21 cellular contexts compared by ENCODE assay signal in genomic region chr1:201427923-201428322, GRCh38. TPM values are rescaled to one million over a fixed set of nuclear protein-coding genes. Genes with fewer than 3 reads are reported as not detected.
DNase-seq lines count a peak whose midpoint lies in the region; ATAC-seq and TF ChIP-seq lines count a peak whose summit lies in the region.
"Had no signal": no experiment of that assay in that cellular context is flagged by ENCODE, and none has a peak within 500 bp of the region (broad histone marks: within the 10 kb centered on the region; RNA-seq: fewer than 3 reads in every experiment).

No MANE protein-coding gene starts in this region.

- peaks cover 0 to 1% of the 10 kb centered on the region in 2 donors for H3K4me1 Mint-ChIP-seq in effector memory CD8-positive, alpha-beta T cell (ENCODE audit: low read depth in 2 of 2)
- H3K4me1 Mint-ChIP-seq: CD4-positive, alpha-beta memory T cell had no signal

- H3K36me3 ChIP-seq in left lung (no peaks in the 10 kb centered on the region), upper lobe of right lung (no peaks in the 10 kb centered on the region), MG63 (no peaks in the 10 kb centered on the region)

- no peak overlapping the region for H3K4me3 ChIP-seq in left lung
- no peak overlapping the region for H3K4me3 ChIP-seq in upper lobe of right lung
- no peak overlapping the region for H3K4me3 ChIP-seq in MG63

- no peak for TF ChIP-seq CTCF in left lung (IDR thresholded peaks at IDR 0.05)
- no peak for TF ChIP-seq CTCF in upper lobe of right lung (IDR thresholded peaks at IDR 0.05)

- no peak overlapping the region for H3K27ac Mint-ChIP-seq in effector memory CD8-positive, alpha-beta T cell
- H3K27ac Mint-ChIP-seq: CD4-positive, alpha-beta memory T cell had no signal

- H3K9me3 Mint-ChIP-seq in effector memory CD8-positive, alpha-beta T cell, result no peaks in the 10 kb centered on the region
- H3K9me3 Mint-ChIP-seq: CD4-positive, alpha-beta memory T cell had no signal

- H3K4me1 ChIP-seq in left lung (no peaks in the 10 kb centered on the region), upper lobe of right lung (no peaks in the 10 kb centered on the region)

- H3K27ac ChIP-seq in left lung (no peak overlapping the region), upper lobe of right lung (no peak overlapping the region)

- DNase-seq in activated effector memory CD4-positive, alpha-beta T cell treated with anti-CD3 and anti-CD28 coated beads, Interleukin-2, amount 50 U/mL, for 16 hours, result peak; percentile 54
- no peak for DNase-seq in activated effector memory CD4-positive, alpha-beta T cell treated with Interleukin-2 at 50 U/mL for 16 hours
- peak; percentile 81 for DNase-seq in SKM-1 (lab: John Stamatoyannopoulos, UW; ENCODE audit: unreplicated experiment)
- no peak for DNase-seq in left lung
- DNase-seq in upper lobe of right lung, result no peak
- no peak for DNase-seq in activated CD4-positive, alpha-beta T cell treated with anti-CD3 and anti-CD28 coated beads for 4 hours
- DNase-seq in MG63, result no peak
- no peak for DNase-seq in effector memory CD8-positive, alpha-beta T cell
- DNase-seq: Calu3; CD4-positive, alpha-beta memory T cell; DMS53; GOT3; NCI-H1436; NCI-H2029; NCI-H345; NCI-H526; SHP77 had no signal

- H3K36me3 Mint-ChIP-seq in effector memory CD8-positive, alpha-beta T cell (ENCODE audit: insufficient read depth), result no peaks in the 10 kb centered on the region
- H3K36me3 Mint-ChIP-seq: CD4-positive, alpha-beta memory T cell had no signal

- H3K27me3 ChIP-seq in left lung (no peaks in the 10 kb centered on the region), upper lobe of right lung (no peaks in the 10 kb centered on the region), MG63 (no peaks in the 10 kb centered on the region)

- H3K27me3 Mint-ChIP-seq in effector memory CD8-positive, alpha-beta T cell, result peaks cover 25 to 37% of the 10 kb centered on the region in 2 donors

- intact Hi-C loops in left lung (cut with DNase I), result no loop called here
- intact Hi-C loops in upper lobe of right lung (cut with DNase I), result no loop called here

- no peak overlapping the region for H3K4me3 Mint-ChIP-seq in effector memory CD8-positive, alpha-beta T cell
- H3K4me3 Mint-ChIP-seq: CD4-positive, alpha-beta memory T cell had no signal

- peak; percentile 20 for ATAC-seq in left lung
- peak; percentile 41 for ATAC-seq in upper lobe of right lung
- ATAC-seq in effector memory CD8-positive, alpha-beta T cell (replicated peaks), result no peak
- ATAC-seq: HCT116, SK-N-SH treated with all-trans-retinoic acid at 6 μM for 48 hours had no signal

- no peaks in the 10 kb centered on the region for H3K9me3 ChIP-seq in left lung
- no peaks in the 10 kb centered on the region for H3K9me3 ChIP-seq in upper lobe of right lung
- no peaks in the 10 kb centered on the region for H3K9me3 ChIP-seq in MG63

RNA-seq across cellular contexts. Expression of gene TNNI1, which starts 6.4 kb away (rescaled TPM):
- under 1 TPM in 1 of 2 donors, not detected in 1; 0.38 TPM for total RNA-seq in left lung
- 0.49 TPM for total RNA-seq in upper lobe of right lung
- not detected in 2 replicates for total RNA-seq in MG63 (2014; rRNA removed; shearing (Covaris generic); ENCODE audit: low replicate concordance)
- total RNA-seq: A172; Calu3; CD4-positive, alpha-beta memory T cell had no signal

RNA-seq across cellular contexts. Expression of gene LAD1, which starts 28.8 kb away (rescaled TPM):
- total RNA-seq in left lung (10 to 100 TPM; 20.1 to 37.6 TPM), upper lobe of right lung (42.6 TPM)
- total RNA-seq in MG63 (2014; rRNA removed; shearing (Covaris generic); ENCODE audit: low replicate concordance), result not detected in 2 replicates
- total RNA-seq: OCI-LY7 had no signal

RNA-seq across cellular contexts. Expression of gene PHLDA3, which starts 41.1 kb away (rescaled TPM):
- total RNA-seq in left lung (10 to 100 TPM; 46.8 to 82.7 TPM), upper lobe of right lung (90.0 TPM)
- total RNA-seq in MG63 (2014; rRNA removed; shearing (Covaris generic); ENCODE audit: low replicate concordance), result 51.7 and 72.2 TPM in 2 replicates
- total RNA-seq: OCI-LY7 had no signal

RNA-seq across cellular contexts. Expression of gene TNNT2, which starts 50.4 kb away (rescaled TPM):
- total RNA-seq in left lung (1 to 10 TPM; 5.0 to 6.5 TPM), upper lobe of right lung (6.4 TPM)
- total RNA-seq in MG63 (2014; rRNA removed; shearing (Covaris generic); ENCODE audit: low replicate concordance), result not detected in 2 replicates
- total RNA-seq: CD4-positive, alpha-beta memory T cell; OCI-LY7 had no signal

Comparison
In these comparisons a context has a peak if more than half of its experiments do, and no peak if none do; other contexts are left out.
1. DNase-seq: peak in activated effector memory CD4-positive, alpha-beta T cell treated with anti-CD3 and anti-CD28 coated beads, Interleukin-2, amount 50 U/mL, for 16 hours (single experiment) and SKM-1 (single experiment); none in activated effector memory CD4-positive, alpha-beta T cell treated with Interleukin-2 at 50 U/mL for 16 hours (single experiment), left lung (0 of 2), upper lobe of right lung (single experiment), activated CD4-positive, alpha-beta T cell treated with anti-CD3 and anti-CD28 coated beads for 4 hours (0 of 2), MG63 (single experiment) and effector memory CD8-positive, alpha-beta T cell (0 of 3).
2. RNA of gene LAD1, which starts 28.8 kb away (total RNA-seq): 42.6 TPM in upper lobe of right lung (single experiment) and 20.1 to 37.6 TPM in left lung; not detected in MG63; every median in the first group is over 10 times any median in the second.